13 cellular contexts compared by ENCODE assay signal in genomic region chr7:71488308-71488707, GRCh38.
DNase-seq lines count a peak whose midpoint lies in the region; ATAC-seq and TF ChIP-seq lines count a peak whose summit lies in the region.
"Had no signal": no experiment of that assay in that cellular context is flagged by ENCODE, and none has a peak within 500 bp of the region (broad histone marks: within the 10 kb centered on the region; RNA-seq: fewer than 3 reads in every experiment).

No MANE protein-coding gene starts in this region.

- no peak overlapping the region for H4K8ac ChIP-seq in mesendoderm (ENCODE audit: low read depth, low read length)

- no peaks in the 10 kb centered on the region for H3K79me2 ChIP-seq in mesendoderm (ENCODE audit: control insufficient read depth, insufficient read depth, low read length)

- no peak overlapping the region for H3K9ac ChIP-seq in mesendoderm (ENCODE audit: low read length)

- no CpG with 5 or more reads among the region's 2 CpGs for WGBS in mesendoderm (ENCODE audit: extremely low coverage, insufficient coverage, low lambda C conversion rate)
- WGBS in psoas muscle, 3 donors, result 49 to 71% (median 51%) methylated on average over 2 of the region's 2 CpGs

- no peak overlapping the region for H3K23ac ChIP-seq in mesendoderm (ENCODE audit: low read length)

- DNase-seq in AG20443 (ENCODE audit: low spot score) (peak; percentile 31), KBM-7 (peak; percentile 5), cardiac fibroblast (ENCODE audit: low read depth in 2 of 2) (peak; percentile 1 to 26), mesendoderm (no peak), psoas muscle (no peak), DMS53 (lab: John Stamatoyannopoulos, UW) (no peak)
- DNase-seq: left ventricle myocardium inferior, NCI-H1436, NCI-H345, T1000, testis had no signal

- H3K27me3 ChIP-seq in mesendoderm (ENCODE audit: insufficient read depth, low read length, poor library complexity), result no peaks in the 10 kb centered on the region
- H3K27me3 ChIP-seq in psoas muscle (ENCODE audit: insufficient read depth in 3 of 3, low read length in 2 of 3), result no peaks in the 10 kb centered on the region
- H3K27me3 ChIP-seq: testis had no signal

- peak overlapping the region; percentile 6 for H3K4ac ChIP-seq in mesendoderm (ENCODE audit: low read depth, low read length)

- TF ChIP-seq CTCF in cardiac fibroblast (IDR thresholded peaks at IDR 0.05; ENCODE audit: low read depth, low read length) (no peak), psoas muscle (IDR thresholded peaks at IDR 0.05) (no peak)

- H3K36me3 ChIP-seq in mesendoderm (ENCODE audit: control insufficient read depth, insufficient read depth, low read length), result no peaks in the 10 kb centered on the region
- no peaks in the 10 kb centered on the region for H3K36me3 ChIP-seq in psoas muscle (ENCODE audit: insufficient read depth in 1 of 2, low read depth in 1 of 2)
- H3K36me3 ChIP-seq: left ventricle myocardium inferior had no signal

- H4K5ac ChIP-seq in mesendoderm (ENCODE audit: low read length), result no peak overlapping the region

- no peak overlapping the region for H3K27ac ChIP-seq in mesendoderm (ENCODE audit: low read depth, low read length)
- no peak overlapping the region for H3K27ac ChIP-seq in psoas muscle
- H3K27ac ChIP-seq: left ventricle myocardium inferior, testis had no signal

- H2BK15ac ChIP-seq in mesendoderm (replicated peaks; ENCODE audit: low read depth), result no peak overlapping the region

- no peak overlapping the region for H3K4me2 ChIP-seq in mesendoderm (ENCODE audit: low read length)

- H3K4me3 ChIP-seq in cardiac fibroblast (replicated peaks in 1 of 2; ENCODE audit: low read depth in 2 of 2, low read length in 2 of 2), result no peak overlapping the region
- H3K4me3 ChIP-seq in mesendoderm (ENCODE audit: low read length), result no peak overlapping the region
- H3K4me3 ChIP-seq in psoas muscle, result no peak overlapping the region
- H3K4me3 ChIP-seq: left ventricle myocardium inferior, testis had no signal

- H2BK120ac ChIP-seq in mesendoderm (ENCODE audit: low read depth, low read length), result no peak overlapping the region

- intact Hi-C loops in psoas muscle (cut with DNase I), result no loop called here

- no peaks in the 10 kb centered on the region for H3K9me3 ChIP-seq in psoas muscle
- H3K9me3 ChIP-seq: left ventricle myocardium inferior, testis had no signal

- peak overlapping the region; percentile 74 for H2AK5ac ChIP-seq in mesendoderm (ENCODE audit: low read length)

- H3K79me1 ChIP-seq in mesendoderm (ENCODE audit: low read length), result no peaks in the 10 kb centered on the region

- H2BK5ac ChIP-seq in mesendoderm (ENCODE audit: low read length), result peak overlapping the region; percentile 27

- peak overlapping the region; percentile 42 for H3K56ac ChIP-seq in mesendoderm (ENCODE audit: low read length)

- ATAC-seq in psoas muscle (no peak), HG02759 (IDR thresholded peaks at IDR 0.05; ENCODE audit: unreplicated experiment) (no peak), HG03280 (IDR thresholded peaks at IDR 0.05; ENCODE audit: unreplicated experiment) (no peak)

- H3K4me1 ChIP-seq in mesendoderm (ENCODE audit: control insufficient read depth, low read depth, low read length) (no peaks in the 10 kb centered on the region), psoas muscle (no peaks in the 10 kb centered on the region)
- H3K4me1 ChIP-seq: testis had no signal

- H3K18ac ChIP-seq in mesendoderm (ENCODE audit: low read length), result peak overlapping the region; percentile 28

- in situ Hi-C loops in KBM-7 (cut with MboI; ENCODE audit: low pct_unique_long_range_greater_than_20kb, low sequenced_read_pairs), result no loop called here

Comparison
In these comparisons a context has a peak if more than half of its experiments do, and no peak if none do; other contexts are left out.
1. DNase-seq: peak in AG20443 (single experiment), KBM-7 (single experiment) and cardiac fibroblast (2 of 2); none in mesendoderm (single experiment), psoas muscle (0 of 2) and DMS53 (single experiment).